Comparison of ENCODE assay signal across 30 cellular contexts in the genomic region with DNA sequence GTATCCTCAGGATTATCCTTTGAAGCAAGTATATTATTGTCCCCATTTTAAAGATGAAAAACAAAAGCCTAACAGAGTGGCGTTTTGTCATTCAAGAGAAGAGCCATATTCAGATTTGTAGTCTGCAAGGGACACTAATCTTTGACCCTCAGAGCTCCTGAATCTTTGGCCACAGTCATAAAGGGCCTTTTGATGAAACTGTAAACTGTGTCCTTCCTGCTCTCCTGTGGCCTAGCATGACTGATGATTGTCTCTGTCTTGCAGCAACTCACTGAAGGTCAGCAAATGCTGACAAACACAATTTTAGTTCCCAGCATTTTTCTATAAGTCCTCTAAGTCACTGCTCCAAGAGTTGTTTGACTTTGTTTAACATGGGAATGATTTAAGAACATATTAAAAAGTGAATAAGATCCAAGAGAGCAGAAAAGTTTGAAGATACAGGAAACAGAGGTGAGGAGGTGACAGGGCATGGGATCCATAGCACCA. TPM values are rescaled to one million over a fixed set of nuclear protein-coding genes. Genes with fewer than 3 reads are reported as not detected.
"Had no signal": no experiment of that assay in that cellular context is flagged by ENCODE, and none has a peak within 500 bp of the region (broad histone marks: within the 10 kb centered on the region; RNA-seq: fewer than 3 reads in every experiment).

No MANE protein-coding gene starts in this region.

- H3K27ac ChIP-seq: colonic mucosa, epithelial cell of prostate, esophagus squamous epithelium, gastrocnemius medialis, heart right ventricle, left lung, lower lobe of right lung had no signal

- H3K4me1 Mint-ChIP-seq: endodermal cell, immature natural killer cell had no signal

- ATAC-seq: effector memory CD8-positive, alpha-beta T cell; esophagus mucosa; gastrocnemius medialis; heart right ventricle; left lung; left ventricle myocardium superior; lower lobe of right lung had no signal

- H3K4me1 ChIP-seq: gastrocnemius medialis, left lung, lower lobe of right lung had no signal

- H3K4me3 ChIP-seq: colonic mucosa, esophagus squamous epithelium, gastrocnemius medialis, heart right ventricle, left lung, lower lobe of right lung had no signal

- H3K27me3 ChIP-seq: colonic mucosa, esophagus squamous epithelium, gastrocnemius medialis, heart right ventricle had no signal

- H3K4me3 Mint-ChIP-seq: dendritic cell treated with granulocyte-macrophage colony-stimulating factor and Interleukin-4, amounts not matched to agents 40 ng/mL and 50 ng/mL, for 4 days; effector memory CD8-positive, alpha-beta T cell; endodermal cell; immature natural killer cell; mesothelial cell of epicardium had no signal

- H3K9me3 Mint-ChIP-seq: dendritic cell treated with granulocyte-macrophage colony-stimulating factor and Interleukin-4, amounts not matched to agents 40 ng/mL and 50 ng/mL, for 4 days; effector memory CD8-positive, alpha-beta T cell had no signal

- H3K36me3 ChIP-seq: colonic mucosa, esophagus squamous epithelium, gastrocnemius medialis, heart right ventricle, left lung, lower lobe of right lung had no signal

- H3K36me3 Mint-ChIP-seq: immature natural killer cell, mesothelial cell of epicardium had no signal

- H3K27ac Mint-ChIP-seq: dendritic cell treated with granulocyte-macrophage colony-stimulating factor and Interleukin-4, amounts not matched to agents 40 ng/mL and 50 ng/mL, for 4 days; effector memory CD8-positive, alpha-beta T cell; endodermal cell; mesothelial cell of epicardium had no signal

- DNase-seq: cerebellar nuclear complex; colonic mucosa; cortex of kidney; effector CD8-positive, alpha-beta T cell; effector memory CD8-positive, alpha-beta T cell; erythroblast; esophagus squamous epithelium; foreskin fibroblast; foreskin melanocyte; gastrocnemius medialis; glutamatergic neuron; head of caudate nucleus; heart right ventricle; hypothalamus; immature natural killer cell; islet precursor cell; kidney; kidney glomerular epithelial cell; left lung; left ventricle myocardium superior; lower lobe of right lung; mesenchymal stem cell had no signal

- H3K9me3 ChIP-seq: colonic mucosa, esophagus squamous epithelium, gastrocnemius medialis, heart right ventricle, left lung, lower lobe of right lung had no signal

RNA-seq across cellular contexts. Expression of a gene that starts 55.3 kb away (rescaled TPM):
- total RNA-seq: dermis microvascular lymphatic vessel endothelial cell, glomerular endothelial cell, lung microvascular endothelial cell had no signal
- polyA plus RNA-seq: immature natural killer cell had no signal
